ENCODE assay signal across 2 cellular contexts in genomic region chr19:8592231-8593009, GRCh38.
TF ChIP-seq lines count a peak whose summit lies in the region.

No MANE protein-coding gene starts in this region.

TF ChIP-seq in Ishikawa, 13 proteins besides CTCF, POLR2A, EP300 and RAD21:
- TF ChIP-seq TCF12 (IDR thresholded peaks at IDR 0.05; ENCODE audit: low read depth), result no peak
- no peak for TF ChIP-seq EGR1 (IDR thresholded peaks at IDR 0.05)
- no peak for TF ChIP-seq CEBPB (IDR thresholded peaks at IDR 0.05)
- TF ChIP-seq YY1 (IDR thresholded peaks at IDR 0.05; ENCODE audit: low read depth), result no peak
- no peak for TF ChIP-seq CREB1 (IDR thresholded peaks at IDR 0.05; ENCODE audit: low read depth)
- no peak for TF ChIP-seq TAF1 (IDR thresholded peaks at IDR 0.05; ENCODE audit: low read depth)
- peak; percentile 22; the same call in 1 of the 2 replicates for TF ChIP-seq MAX (IDR thresholded peaks at IDR 0.05)
- TF ChIP-seq ZBTB7A (IDR thresholded peaks at IDR 0.05; ENCODE audit: low read depth), result no peak

TF ChIP-seq in HepG2, 621 proteins besides CTCF, POLR2A, EP300 and RAD21:
- TF ChIP-seq ZNF879 (CRISPR knock-in tag; IDR thresholded peaks at IDR 0.05) (no peak), SP1 (IDR thresholded peaks at IDR 0.05) (no peak), SP1 (CRISPR knock-in tag; IDR thresholded peaks at IDR 0.05) (peak; percentile 41), ZMYM4 (CRISPR knock-in tag; IDR thresholded peaks at IDR 0.05) (no peak), NFIC (IDR thresholded peaks at IDR 0.05; ENCODE audit: low read length) (no peak), SRSF1 (optimal IDR thresholded peaks at IDR 0.05; ENCODE audit: low read depth, low read length) (no peak), ELF3 (CRISPR knock-in tag; IDR thresholded peaks at IDR 0.05) (no peak), RFX1 (IDR thresholded peaks at IDR 0.05) (no peak), KDM2A (CRISPR knock-in tag; IDR thresholded peaks at IDR 0.05; ENCODE audit: borderline replicate concordance, low read depth) (0 out of 2 replicates have a peak, but pooled peaks have one; percentile 6), RBM22 (optimal IDR thresholded peaks at IDR 0.05; ENCODE audit: low read length) (no peak), JUND (CRISPR knock-in tag; IDR thresholded peaks at IDR 0.05) (no peak), ZNF572 (CRISPR knock-in tag; IDR thresholded peaks at IDR 0.05) (no peak), ZNF468 (CRISPR knock-in tag; IDR thresholded peaks at IDR 0.05) (no peak), FOXO4 (CRISPR knock-in tag; conservative IDR thresholded peaks at IDR 0.05) (0 out of 2 replicates have a peak, but pooled peaks have one; percentile 21), ZNF687 (CRISPR knock-in tag; IDR thresholded peaks at IDR 0.05) (peak; percentile 24; the same call in 1 of the 2 replicates), BCL3 (CRISPR knock-in tag; IDR thresholded peaks at IDR 0.05) (no peak), DMAP1 (CRISPR knock-in tag; IDR thresholded peaks at IDR 0.05) (no peak), STAT5B (CRISPR knock-in tag; IDR thresholded peaks at IDR 0.05) (no peak)
